19 cellular contexts compared by ENCODE assay signal in the genomic region with DNA sequence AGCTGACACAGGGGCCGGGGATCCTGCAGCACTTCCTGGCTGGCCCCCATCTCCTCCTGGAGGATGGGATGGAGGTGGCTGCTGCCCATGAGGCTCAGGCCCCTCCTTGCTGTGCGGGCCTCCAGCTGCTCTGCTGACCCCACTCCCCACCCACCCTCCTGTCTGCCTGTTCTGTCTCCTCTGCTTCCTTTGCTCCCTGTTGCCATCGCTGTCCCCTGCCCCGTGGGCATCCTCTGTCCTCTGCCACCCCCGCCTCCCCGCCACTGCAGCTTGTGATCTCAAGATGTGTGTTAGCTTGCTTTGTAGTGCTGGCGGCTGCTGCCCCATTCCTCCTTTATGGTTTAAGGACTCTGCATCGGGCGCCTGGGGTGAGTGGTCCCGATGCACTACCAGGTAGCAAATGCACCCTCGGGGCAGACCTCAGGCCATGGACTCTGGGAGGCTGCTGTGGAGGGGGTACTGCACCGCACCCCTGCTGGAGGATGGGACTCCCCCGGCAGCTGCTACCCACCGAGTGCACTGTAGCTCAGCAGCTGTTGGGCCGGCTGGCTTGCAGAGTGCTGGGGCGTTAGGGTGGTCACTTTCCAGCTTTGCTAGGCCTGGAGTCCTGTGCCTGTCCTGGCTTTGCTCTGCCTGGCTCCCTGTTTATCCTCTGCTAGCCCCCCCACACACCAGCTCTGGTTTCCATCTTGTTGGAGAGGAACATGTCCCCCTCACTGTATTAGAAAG. TPM values are rescaled to one million over a fixed set of nuclear protein-coding genes. Genes with fewer than 3 reads are reported as not detected.
"Had no signal": no experiment of that assay in that cellular context is flagged by ENCODE, and none has a peak within 500 bp of the region (broad histone marks: within the 10 kb centered on the region; RNA-seq: fewer than 3 reads in every experiment).

No MANE protein-coding gene starts in this region.

- H3K9me3 Mint-ChIP-seq: activated naive CD4-positive, alpha-beta T cell treated with anti-CD3 and anti-CD28 coated beads, Interleukin-2, amount 10 ng/mL, durations not matched to agents 7 days and 5 days; activated naive CD8-positive, alpha-beta T cell treated with anti-CD3 and anti-CD28 coated beads, Interleukin-2, amount 50 U/mL, for 24 hours; brain; central memory CD8-positive, alpha-beta T cell; memory B cell; naive thymus-derived CD8-positive, alpha-beta T cell had no signal

- DNase-seq: activated CD4-positive, alpha-beta T cell treated with anti-CD3 and anti-CD28 coated beads for 1 hour; activated CD8-positive, alpha-beta memory T cell treated with anti-CD3 and anti-CD28 coated beads for 24 hours; activated CD8-positive, alpha-beta memory T cell treated with anti-CD3 and anti-CD28 coated beads, Interleukin-2, amount 50 U/mL, for 48 hours; activated effector memory CD4-positive, alpha-beta T cell treated with Interleukin-2 at 50 U/mL for 16 hours; activated naive CD4-positive, alpha-beta T cell treated with anti-CD3 and anti-CD28 coated beads, Interleukin-2, amount 10 ng/mL, durations not matched to agents 7 days and 5 days; activated naive CD8-positive, alpha-beta T cell treated with anti-CD3 and anti-CD28 coated beads, Interleukin-2, amount 50 U/mL, for 24 hours; activated T-cell treated with anti-CD3 and anti-CD28 coated beads, Interleukin-2, amount 50 U/mL, for 48 hours; colonic mucosa; esophagus squamous epithelium; mucosa of descending colon; stimulated activated CD4-positive, alpha-beta T cell treated with anti-CD3 and anti-CD28 coated beads, Interleukin-2, amount 100 ng/mL, for 24 hours; stimulated activated naive CD4-positive, alpha-beta T cell treated with Interleukin-2 at 50 U/mL for 16 hours; T-helper 2 cell; tibial artery; WERI-Rb-1 had no signal

- H3K4me1 Mint-ChIP-seq: activated naive CD8-positive, alpha-beta T cell treated with anti-CD3 and anti-CD28 coated beads, Interleukin-2, amount 50 U/mL, for 24 hours; central memory CD8-positive, alpha-beta T cell had no signal

- H3K4me3 ChIP-seq: colonic mucosa, esophagus squamous epithelium, mucosa of descending colon, tibial artery had no signal

- H3K27me3 Mint-ChIP-seq: activated naive CD4-positive, alpha-beta T cell treated with anti-CD3 and anti-CD28 coated beads, Interleukin-2, amount 10 ng/mL, durations not matched to agents 7 days and 5 days; activated naive CD8-positive, alpha-beta T cell treated with anti-CD3 and anti-CD28 coated beads, Interleukin-2, amount 50 U/mL, for 24 hours; central memory CD8-positive, alpha-beta T cell; memory B cell; naive thymus-derived CD8-positive, alpha-beta T cell had no signal

- H3K4me1 ChIP-seq: colonic mucosa had no signal

- H3K36me3 Mint-ChIP-seq: activated naive CD4-positive, alpha-beta T cell treated with anti-CD3 and anti-CD28 coated beads, Interleukin-2, amount 10 ng/mL, durations not matched to agents 7 days and 5 days had no signal

- H3K9me3 ChIP-seq: colonic mucosa, esophagus squamous epithelium, mucosa of descending colon, tibial artery had no signal

- H3K36me3 ChIP-seq: WERI-Rb-1 had no signal

- H3K27ac Mint-ChIP-seq: activated naive CD4-positive, alpha-beta T cell treated with anti-CD3 and anti-CD28 coated beads, Interleukin-2, amount 10 ng/mL, durations not matched to agents 7 days and 5 days; activated naive CD8-positive, alpha-beta T cell treated with anti-CD3 and anti-CD28 coated beads, Interleukin-2, amount 50 U/mL, for 24 hours; memory B cell; naive thymus-derived CD8-positive, alpha-beta T cell had no signal

- H3K27ac ChIP-seq: colonic mucosa, tibial artery, WERI-Rb-1 had no signal

- H3K4me3 Mint-ChIP-seq: activated naive CD4-positive, alpha-beta T cell treated with anti-CD3 and anti-CD28 coated beads, Interleukin-2, amount 10 ng/mL, durations not matched to agents 7 days and 5 days; activated naive CD8-positive, alpha-beta T cell treated with anti-CD3 and anti-CD28 coated beads, Interleukin-2, amount 50 U/mL, for 24 hours; brain; central memory CD8-positive, alpha-beta T cell; memory B cell had no signal

- ATAC-seq: activated naive CD8-positive, alpha-beta T cell treated with anti-CD3 and anti-CD28 coated beads, Interleukin-2, amount 50 U/mL, for 24 hours; mucosa of descending colon; naive thymus-derived CD8-positive, alpha-beta T cell had no signal

- H3K27me3 ChIP-seq: colonic mucosa, esophagus squamous epithelium, tibial artery had no signal

RNA-seq across cellular contexts. Expression of gene PPP1R14A, which starts 32.1 kb away (rescaled TPM):
- polyA plus RNA-seq: naive thymus-derived CD8-positive, alpha-beta T cell had no signal
